Comparison of ENCODE assay signal across 1 cellular context in the genomic region with DNA sequence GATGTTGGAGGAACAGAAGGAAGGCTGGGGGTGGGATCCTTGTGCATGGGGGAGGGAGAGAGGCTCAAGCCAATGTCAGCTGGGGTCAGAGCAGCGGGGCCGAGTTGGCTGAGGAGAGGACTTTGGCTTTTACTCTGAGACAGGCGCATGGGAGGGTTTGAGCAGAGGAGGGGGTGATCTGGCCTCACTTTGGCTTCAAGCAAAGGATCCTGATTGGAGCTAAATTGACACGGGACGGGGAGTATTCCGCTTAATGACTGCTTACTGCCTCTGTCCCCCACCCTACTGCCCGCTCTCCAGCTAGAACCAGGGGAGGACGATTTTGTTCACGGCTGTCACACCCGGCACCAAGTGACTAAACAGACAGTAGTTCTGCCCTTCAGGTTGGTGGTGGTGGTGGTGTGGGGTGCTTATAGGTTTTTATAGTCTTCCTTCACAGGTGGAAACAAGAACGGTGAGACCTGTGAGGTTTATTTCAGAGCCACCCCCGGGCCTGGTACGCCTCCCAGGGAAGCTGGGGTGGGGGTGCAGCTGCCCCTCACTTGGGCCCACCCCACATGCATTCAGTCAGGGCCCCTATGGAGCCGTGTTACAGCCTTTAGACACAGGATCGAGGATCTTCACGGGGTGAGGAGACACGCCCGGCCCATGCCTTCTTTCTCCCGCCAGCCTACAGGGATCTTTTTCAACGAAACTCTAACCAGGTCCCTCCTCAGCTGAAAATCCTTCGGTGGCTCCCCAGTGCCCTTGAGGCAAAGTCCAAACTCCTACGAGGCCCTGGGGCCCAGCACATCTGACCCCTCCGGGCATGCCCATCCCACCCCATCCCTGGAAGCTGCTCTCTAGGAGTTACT.
TF ChIP-seq lines count a peak whose summit lies in the region.

No MANE protein-coding gene starts in this region.

TF ChIP-seq in WTC11, 78 proteins besides CTCF, POLR2A, EP300 and RAD21 (continued from another document):
- TF ChIP-seq, protein P1, sequence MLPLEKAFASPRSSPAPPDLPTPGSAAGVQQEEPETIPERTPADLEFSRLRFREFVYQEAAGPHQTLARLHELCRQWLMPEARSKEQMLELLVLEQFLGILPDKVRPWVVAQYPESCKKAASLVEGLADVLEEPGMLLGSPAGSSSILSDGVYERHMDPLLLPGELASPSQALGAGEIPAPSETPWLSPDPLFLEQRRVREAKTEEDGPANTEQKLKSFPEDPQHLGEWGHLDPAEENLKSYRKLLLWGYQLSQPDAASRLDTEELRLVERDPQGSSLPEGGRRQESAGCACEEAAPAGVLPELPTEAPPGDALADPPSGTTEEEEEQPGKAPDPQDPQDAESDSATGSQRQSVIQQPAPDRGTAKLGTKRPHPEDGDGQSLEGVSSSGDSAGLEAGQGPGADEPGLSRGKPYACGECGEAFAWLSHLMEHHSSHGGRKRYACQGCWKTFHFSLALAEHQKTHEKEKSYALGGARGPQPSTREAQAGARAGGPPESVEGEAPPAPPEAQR (CRISPR knock-in tag; IDR thresholded peaks at IDR 0.05): no peak
- TF ChIP-seq ARID4B (CRISPR knock-in tag; IDR thresholded peaks at IDR 0.05; ENCODE audit: borderline replicate concordance) (no peak), MXD4 (CRISPR knock-in tag; IDR thresholded peaks at IDR 0.05; ENCODE audit: borderline replicate concordance) (no peak), ZNF219 (CRISPR knock-in tag; IDR thresholded peaks at IDR 0.05; ENCODE audit: borderline replicate concordance) (no peak), ELF4 (CRISPR knock-in tag; IDR thresholded peaks at IDR 0.05; ENCODE audit: low read depth) (no peak)
